In genomic region chr19:23783634-23784033, GRCh38 we compare ENCODE assay signal across 19 cellular contexts. TPM values are rescaled to one million over a fixed set of nuclear protein-coding genes. Genes with fewer than 3 reads are reported as not detected.
DNase-seq lines count a peak whose midpoint lies in the region; ATAC-seq, FAIRE-seq and TF ChIP-seq lines count a peak whose summit lies in the region.
"Had no signal": no experiment of that assay in that cellular context is flagged by ENCODE, and none has a peak within 500 bp of the region (broad histone marks: within the 10 kb centered on the region; RNA-seq: fewer than 3 reads in every experiment).

No MANE protein-coding gene starts in this region.

- no peak overlapping the region for H3K4ac ChIP-seq in trophoblast cell (ENCODE audit: low read depth, low read length)

- H3K4me3 ChIP-seq in liver (ENCODE audit: low read depth in 1 of 3, low read length in 3 of 3) (no peak overlapping the region), HepG2 (replicated peaks in 1 of 3; ENCODE audit: insufficient read depth in 1 of 3, low read depth in 2 of 3, low read length in 3 of 3) (no peak overlapping the region), trophoblast cell (ENCODE audit: low read depth, low read length) (no peak overlapping the region)

- 0% methylated on average over 1 of the region's 1 CpG for WGBS in liver
- WGBS in HepG2 (ENCODE audit: low lambda C conversion rate) = 0% methylated on average over 1 of the region's 1 CpG
- no CpG with 5 or more reads among the region's 1 CpG for WGBS in trophoblast cell (ENCODE audit: extremely low coverage, insufficient coverage, insufficient read length)

- no peak overlapping the region for H3K14ac ChIP-seq in trophoblast cell (ENCODE audit: low read length)

- no TSS peak for BruUV-seq in HepG2 (replicated peaks; lab: Mats Ljungman, UMichigan)

- FAIRE-seq in HepG2 (lab: Jason Lieb, UNC) = no peak
- FAIRE-seq: A204.1, G401.6, GM12891, GM19239, H1 had no signal

- H4K20me1 ChIP-seq in HepG2 (ENCODE audit: insufficient read depth, low read length) = no peaks in the 10 kb centered on the region

- H2AFZ ChIP-seq in HepG2 (ENCODE audit: low read length) (no peak overlapping the region), trophoblast cell (ENCODE audit: insufficient read depth, low read length, poor library complexity) (no peak overlapping the region)

- ATAC-seq in HepG2 = no peak
- ATAC-seq in left colon = peak; percentile 55

- DNase-seq in HepG2 (ENCODE audit: low spot score) = no peak
- DNase-seq in left colon = no peak
- peak; percentile 79 to 86 for DNase-seq in trophoblast cell
- DNase-seq in DMS114 treated with DMSO at 0.1 percent for 48 hours (lab: John Stamatoyannopoulos, UW; ENCODE audit: unreplicated experiment) = no peak
- no peak for DNase-seq in T-helper 2 cell
- DNase-seq in NCI-H2107 (lab: John Stamatoyannopoulos, UW) = no peak
- DNase-seq: ACHN; BE2C; C1 segment of cervical spinal cord; CD8-positive, alpha-beta memory T cell; COR-L47; DMS 273 treated with DMSO at 0.1 percent for 48 hours; H9 had no signal

- H3K27ac ChIP-seq in liver (ENCODE audit: low read depth in 1 of 2, low read length in 2 of 2) (no peak overlapping the region), HepG2 (ENCODE audit: extremely low read length, insufficient read depth, low read length) (no peak overlapping the region), trophoblast cell (ENCODE audit: low read depth, low read length) (no peak overlapping the region)

- POLR2A ChIA-PET in HepG2 (lab: Yijun Ruan, JAX) = no interaction called here

- H3K4me2 ChIP-seq in HepG2 (ENCODE audit: low read depth, low read length) (no peak overlapping the region), trophoblast cell (ENCODE audit: low read length) (no peak overlapping the region)

- H2AK5ac ChIP-seq in trophoblast cell (ENCODE audit: low read length) = no peak overlapping the region

- H4K8ac ChIP-seq in trophoblast cell (ENCODE audit: low read depth, low read length) = no peak overlapping the region

- no peak overlapping the region for H2BK5ac ChIP-seq in trophoblast cell (ENCODE audit: low read depth, low read length, poor library complexity)

- CTCF ChIA-PET in HepG2 (lab: Yijun Ruan, JAX; ENCODE audit: low intra/inter-chr PET ratio, low total read pairs) = no interaction called here

- no peak for TF ChIP-seq CTCF in liver (IDR thresholded peaks at IDR 0.05; ENCODE audit: low read depth, low read length, missing input control)
- TF ChIP-seq CTCF in HepG2 (CRISPR knock-in tag; IDR thresholded peaks at IDR 0.05) = no peak

- no peak for TF ChIP-seq RAD21 in liver (IDR thresholded peaks at IDR 0.05)
- no peak for TF ChIP-seq RAD21 in HepG2 (CRISPR knock-in tag; IDR thresholded peaks at IDR 0.05)

- H3K9me3 ChIP-seq in liver (ENCODE audit: control insufficient read depth in 4 of 4, low read length in 3 of 4) (peaks cover 0 to 11% (median 8%) of the 10 kb centered on the region in 4 donors), HepG2 (ENCODE audit: low read length) (peaks cover 95% of the 10 kb centered on the region), trophoblast cell (ENCODE audit: insufficient read depth, low read depth, low read length) (no peaks in the 10 kb centered on the region)
- H3K9me3 ChIP-seq: BE2C had no signal

- intact Hi-C loops in HepG2 (cut with micrococcal nuclease; ENCODE audit: unreplicated experiment) (no loop called here), left colon (cut with DNase I, micrococcal nuclease) (no loop called here)

- no peak overlapping the region for H4K91ac ChIP-seq in trophoblast cell (ENCODE audit: low read depth, low read length)

- no peak overlapping the region for H3K18ac ChIP-seq in trophoblast cell (ENCODE audit: low read length)

- no peaks in the 10 kb centered on the region for H3K79me2 ChIP-seq in HepG2 (ENCODE audit: insufficient read depth, low read length)
- H3K79me2 ChIP-seq in trophoblast cell (ENCODE audit: control insufficient read depth, insufficient read depth, low read length, poor library complexity) = no peaks in the 10 kb centered on the region

- no peak overlapping the region for H2BK12ac ChIP-seq in trophoblast cell (ENCODE audit: low read length)

- H4K12ac ChIP-seq in trophoblast cell (ENCODE audit: low read depth, low read length) = no peak overlapping the region

- no peak for TF ChIP-seq POLR2A in HepG2 (IDR thresholded peaks at IDR 0.05; ENCODE audit: insufficient read depth in 1 of 2, low read depth in 2 of 2, low read length in 2 of 2)

- H3K36me3 ChIP-seq in liver (ENCODE audit: control insufficient read depth in 4 of 4, insufficient read depth in 3 of 4, low read depth in 1 of 4, low read length in 3 of 4) (no peaks in the 10 kb centered on the region), HepG2 (replicated peaks in 1 of 2; ENCODE audit: control insufficient read depth in 1 of 2, insufficient read depth in 2 of 2, low read length in 2 of 2) (no peaks in the 10 kb centered on the region), trophoblast cell (ENCODE audit: control insufficient read depth in 1 of 2, insufficient read depth in 2 of 2, low read length in 2 of 2) (peaks cover 3 to 33% of the 10 kb centered on the region in 2 experiments)
- H3K36me3 ChIP-seq: BE2C had no signal

- no peak overlapping the region for H3K23ac ChIP-seq in trophoblast cell (ENCODE audit: low read length)

- no peaks in the 10 kb centered on the region for H3K79me1 ChIP-seq in trophoblast cell (ENCODE audit: low read length)

- H2BK120ac ChIP-seq in trophoblast cell (ENCODE audit: insufficient read depth, low read length, poor library complexity) = no peak overlapping the region

- H3K4me1 ChIP-seq in liver (ENCODE audit: control insufficient read depth in 4 of 4, insufficient read depth in 4 of 4, low read length in 3 of 4) = no peaks in the 10 kb centered on the region
- H3K4me1 ChIP-seq in HepG2 (ENCODE audit: insufficient read depth, low read length) = no peaks in the 10 kb centered on the region
- no peaks in the 10 kb centered on the region for H3K4me1 ChIP-seq in trophoblast cell (ENCODE audit: control insufficient read depth in 1 of 2, insufficient read depth in 2 of 2, low read length in 2 of 2)
- H3K4me1 ChIP-seq: BE2C had no signal

- H3K27me3 ChIP-seq in liver (ENCODE audit: control insufficient read depth in 4 of 4, insufficient read depth in 4 of 4, low read length in 3 of 4) (no peaks in the 10 kb centered on the region), HepG2 (ENCODE audit: control insufficient read depth in 1 of 2, insufficient read depth in 2 of 2, low read length in 2 of 2) (no peaks in the 10 kb centered on the region), trophoblast cell (ENCODE audit: insufficient read depth, low read length) (no peaks in the 10 kb centered on the region)
- H3K27me3 ChIP-seq: BE2C had no signal

- no peak for TF ChIP-seq EP300 in HepG2 (IDR thresholded peaks at IDR 0.05; ENCODE audit: low read depth in 2 of 2, low read length in 2 of 2)
- TF ChIP-seq EP300 in HepG2 (CRISPR knock-in tag; IDR thresholded peaks at IDR 0.05; ENCODE audit: borderline replicate concordance) = no peak

- no peak overlapping the region for H3K9ac ChIP-seq in liver (ENCODE audit: low read depth in 1 of 2, low read length in 2 of 2)
- no peak overlapping the region for H3K9ac ChIP-seq in HepG2 (ENCODE audit: insufficient read depth, low read depth, low read length)
- H3K9ac ChIP-seq in trophoblast cell (ENCODE audit: low read length) = no peak overlapping the region

- in situ Hi-C loops in HepG2 (cut with HindIII; ENCODE audit: extremely low pct_ligation_motif_present, low pct_unique_long_range_greater_than_20kb) = no loop called here

TF ChIP-seq in liver, 16 proteins besides CTCF, POLR2A, EP300 and RAD21:
- TF ChIP-seq RXRA (IDR thresholded peaks at IDR 0.05) = no peak
- peak; percentile 12 to 59 for TF ChIP-seq HNF4A (conservative IDR thresholded peaks at IDR 0.05)

TF ChIP-seq in HepG2, 621 proteins besides CTCF, POLR2A, EP300 and RAD21 (continues in another document):
- TF ChIP-seq RBAK (CRISPR knock-in tag; IDR thresholded peaks at IDR 0.05) (no peak), ZKSCAN8 (CRISPR knock-in tag; IDR thresholded peaks at IDR 0.05; ENCODE audit: borderline replicate concordance) (no peak), TEAD3 (CRISPR knock-in tag; optimal IDR thresholded peaks at IDR 0.05; ENCODE audit: borderline replicate concordance) (no peak), TGIF2 (CRISPR knock-in tag; IDR thresholded peaks at IDR 0.05) (no peak), ZNF121 (CRISPR knock-in tag; IDR thresholded peaks at IDR 0.05) (no peak)

RNA-seq across cellular contexts. Expression of gene ZNF681, which starts 24.9 kb away (rescaled TPM):
- total RNA-seq in liver (1 to 10 TPM in 1 of 2 donors, under 1 TPM in 1; 0.25 to 2.8 TPM), HepG2 (2016; rRNA removed; fragmentation: Illumina TruSeq; extraction: Trizol) (not detected in 2 replicates), left colon (1 to 10 TPM; 3.1 TPM)
- polyA plus RNA-seq in liver (under 1 TPM; 0.06 to 0.29 TPM), HepG2 (2011; rRNA removed) (not detected in 2 replicates)
- total RNA-seq in HepG2 (2016; cell fraction: cytosol; rRNA removed; fragmentation: Illumina TruSeq; extraction: Trizol; ENCODE audit: low read depth) = not detected in 2 replicates
- not detected in 2 replicates for total RNA-seq in HepG2 (2016; cell fraction: insoluble cytoplasmic fraction; rRNA removed; fragmentation: Illumina TruSeq; extraction: Trizol)
- not detected in 2 replicates for total RNA-seq in HepG2 (2016; cell fraction: membrane; rRNA removed; fragmentation: Illumina TruSeq; extraction: Trizol)
- total RNA-seq in HepG2 (2016; cell fraction: nucleus; rRNA removed; fragmentation: Illumina TruSeq; extraction: Trizol) = not detected in 2 replicates
- not detected in 2 replicates for polyA plus RNA-seq in HepG2 (2011; cell fraction: cytosol; rRNA removed)
- not detected in 2 replicates for polyA plus RNA-seq in HepG2 (2011; cell fraction: nucleus; rRNA removed)
- not detected in 2 replicates for polyA plus RNA-seq in HepG2 (2012)
- not detected in 2 replicates for polyA plus RNA-seq in HepG2 (2016; cell fraction: cytosol; fragmentation: Illumina TruSeq; extraction: Trizol; ENCODE audit: low read depth)
- not detected in 2 replicates for polyA plus RNA-seq in HepG2 (2016; cell fraction: insoluble cytoplasmic fraction; fragmentation: Illumina TruSeq; extraction: Trizol; ENCODE audit: low read depth)
- not detected in 2 replicates for polyA plus RNA-seq in HepG2 (2016; cell fraction: membrane; fragmentation: Illumina TruSeq; extraction: Trizol; ENCODE audit: low read depth)
- polyA plus RNA-seq in HepG2 (2016; cell fraction: nucleus; fragmentation: Illumina TruSeq; extraction: Trizol; ENCODE audit: insufficient read depth, low read depth) = not detected in 2 replicates
- polyA minus RNA-seq in HepG2 (2011; rRNA and poly(A)+ RNA removed; ENCODE audit: low replicate concordance) = not detected in 2 replicates
- not detected in 2 replicates for polyA minus RNA-seq in HepG2 (2011; cell fraction: cytosol; rRNA and poly(A)+ RNA removed)
- polyA minus RNA-seq in HepG2 (2011; cell fraction: nucleus; rRNA and poly(A)+ RNA removed) = not detected in 2 replicates
- polyA plus RNA-seq in trophoblast cell (2013) = 2.0 and 2.5 TPM in 2 replicates

Comparison
In these comparisons a context has a peak if more than half of its experiments do, and no peak if none do; other contexts are left out.
1. DNase-seq: peak in trophoblast cell (2 of 2); none in HepG2 (single experiment), left colon (0 of 2), DMS114 treated with DMSO at 0.1 percent for 48 hours (single experiment), T-helper 2 cell (0 of 5) and NCI-H2107 (single experiment).